Comparison of ENCODE assay signal across 1 cellular context in the genomic region with DNA sequence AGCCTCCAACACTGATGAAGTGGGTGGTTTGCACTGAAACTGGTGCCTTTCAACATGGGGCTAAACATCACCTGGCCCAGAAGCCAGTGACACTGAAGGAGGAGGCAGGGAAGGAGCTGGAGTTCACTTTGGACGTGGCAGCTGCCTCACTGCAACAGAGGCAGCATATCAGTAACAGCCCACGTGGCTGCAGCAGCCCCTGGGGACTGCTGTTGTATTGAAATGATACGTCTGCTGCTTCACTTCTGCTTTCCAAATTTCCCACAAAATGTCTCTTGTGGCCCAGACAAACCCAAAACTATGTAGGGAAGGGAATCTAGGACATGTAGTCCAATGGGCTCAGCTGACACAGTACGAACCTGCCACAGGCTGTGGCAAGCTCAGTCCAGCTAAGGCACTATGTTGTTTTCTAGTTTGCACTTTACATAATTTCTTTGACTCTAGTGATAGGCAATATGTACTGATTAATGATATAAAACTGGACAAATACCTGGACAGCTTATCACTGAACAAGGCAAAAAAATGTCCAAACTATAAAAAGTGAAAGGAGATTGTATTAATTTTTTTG.
TF ChIP-seq lines count a peak whose summit lies in the region.

No MANE protein-coding gene starts in this region.

TF ChIP-seq in K562, 482 proteins besides CTCF, POLR2A, EP300 and RAD21 (continued from another document):
- no peak for TF ChIP-seq ZBTB17 (CRISPR knock-in tag; IDR thresholded peaks at IDR 0.05)
- TF ChIP-seq, protein P1, sequence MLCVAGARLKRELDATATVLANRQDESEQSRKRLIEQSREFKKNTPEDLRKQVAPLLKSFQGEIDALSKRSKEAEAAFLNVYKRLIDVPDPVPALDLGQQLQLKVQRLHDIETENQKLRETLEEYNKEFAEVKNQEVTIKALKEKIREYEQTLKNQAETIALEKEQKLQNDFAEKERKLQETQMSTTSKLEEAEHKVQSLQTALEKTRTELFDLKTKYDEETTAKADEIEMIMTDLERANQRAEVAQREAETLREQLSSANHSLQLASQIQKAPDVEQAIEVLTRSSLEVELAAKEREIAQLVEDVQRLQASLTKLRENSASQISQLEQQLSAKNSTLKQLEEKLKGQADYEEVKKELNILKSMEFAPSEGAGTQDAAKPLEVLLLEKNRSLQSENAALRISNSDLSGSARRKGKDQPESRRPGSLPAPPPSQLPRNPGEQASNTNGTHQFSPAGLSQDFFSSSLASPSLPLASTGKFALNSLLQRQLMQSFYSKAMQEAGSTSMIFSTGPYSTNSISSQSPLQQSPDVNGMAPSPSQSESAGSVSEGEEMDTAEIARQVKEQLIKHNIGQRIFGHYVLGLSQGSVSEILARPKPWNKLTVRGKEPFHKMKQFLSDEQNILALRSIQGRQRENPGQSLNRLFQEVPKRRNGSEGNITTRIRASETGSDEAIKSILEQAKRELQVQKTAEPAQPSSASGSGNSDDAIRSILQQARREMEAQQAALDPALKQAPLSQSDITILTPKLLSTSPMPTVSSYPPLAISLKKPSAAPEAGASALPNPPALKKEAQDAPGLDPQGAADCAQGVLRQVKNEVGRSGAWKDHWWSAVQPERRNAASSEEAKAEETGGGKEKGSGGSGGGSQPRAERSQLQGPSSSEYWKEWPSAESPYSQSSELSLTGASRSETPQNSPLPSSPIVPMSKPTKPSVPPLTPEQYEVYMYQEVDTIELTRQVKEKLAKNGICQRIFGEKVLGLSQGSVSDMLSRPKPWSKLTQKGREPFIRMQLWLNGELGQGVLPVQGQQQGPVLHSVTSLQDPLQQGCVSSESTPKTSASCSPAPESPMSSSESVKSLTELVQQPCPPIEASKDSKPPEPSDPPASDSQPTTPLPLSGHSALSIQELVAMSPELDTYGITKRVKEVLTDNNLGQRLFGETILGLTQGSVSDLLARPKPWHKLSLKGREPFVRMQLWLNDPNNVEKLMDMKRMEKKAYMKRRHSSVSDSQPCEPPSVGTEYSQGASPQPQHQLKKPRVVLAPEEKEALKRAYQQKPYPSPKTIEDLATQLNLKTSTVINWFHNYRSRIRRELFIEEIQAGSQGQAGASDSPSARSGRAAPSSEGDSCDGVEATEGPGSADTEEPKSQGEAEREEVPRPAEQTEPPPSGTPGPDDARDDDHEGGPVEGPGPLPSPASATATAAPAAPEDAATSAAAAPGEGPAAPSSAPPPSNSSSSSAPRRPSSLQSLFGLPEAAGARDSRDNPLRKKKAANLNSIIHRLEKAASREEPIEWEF (CRISPR knock-in tag; IDR thresholded peaks at IDR 0.05): no peak
- no peak for TF ChIP-seq FOXJ3 (CRISPR knock-in tag; IDR thresholded peaks at IDR 0.05)
